ENCODE assay signal across 25 cellular contexts in the genomic region with DNA sequence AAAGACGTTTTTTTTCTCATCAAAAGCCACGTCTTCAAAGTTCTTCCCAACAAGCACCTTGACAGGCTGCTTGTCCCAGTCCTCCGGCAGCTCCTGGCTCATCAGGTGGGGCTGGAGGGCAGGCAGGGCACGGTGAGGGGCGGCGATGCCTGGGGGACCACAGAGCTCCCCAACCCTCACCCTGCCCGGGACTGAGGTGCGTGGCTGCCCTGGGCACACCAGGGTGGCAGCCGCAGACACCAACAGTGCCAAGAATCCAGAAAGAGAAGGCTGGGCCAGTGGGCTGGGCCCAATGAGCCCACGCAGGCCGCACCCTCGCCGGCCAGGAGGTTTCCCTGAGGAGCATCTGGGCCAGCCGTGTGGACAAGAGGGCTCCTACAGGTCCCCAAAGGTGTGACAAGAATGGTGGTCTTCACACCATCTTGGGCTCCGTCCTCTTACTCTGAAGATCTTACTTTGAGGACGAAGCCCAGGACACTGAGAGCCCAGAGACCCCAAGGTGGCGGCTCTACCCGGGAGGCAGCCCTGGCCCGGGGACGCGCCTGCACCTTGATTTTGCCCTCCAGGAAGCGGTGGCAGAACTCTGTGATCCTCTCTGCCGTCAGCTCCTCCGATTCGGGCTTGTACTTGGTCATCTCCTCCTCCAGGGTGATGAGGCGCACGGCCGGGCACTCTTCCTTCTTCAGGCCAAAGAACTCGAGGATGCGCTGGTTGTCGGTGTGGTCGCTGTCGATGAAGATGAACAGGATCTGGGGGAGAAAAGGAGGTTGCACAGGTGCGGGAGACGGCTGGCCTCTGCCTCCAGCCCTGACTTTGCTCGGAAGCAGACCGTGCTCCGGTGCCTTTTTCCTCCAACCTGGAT. TPM values are rescaled to one million over a fixed set of nuclear protein-coding genes. Genes with fewer than 3 reads are reported as not detected.
DNase-seq lines count a peak whose midpoint lies in the region; ATAC-seq, FAIRE-seq and TF ChIP-seq lines count a peak whose summit lies in the region.
"Had no signal": no experiment of that assay in that cellular context is flagged by ENCODE, and none has a peak within 500 bp of the region (broad histone marks: within the 10 kb centered on the region; RNA-seq: fewer than 3 reads in every experiment).

No MANE protein-coding gene starts in this region.

- ATAC-seq in GM12878 (no peak), GM18873 (IDR thresholded peaks at IDR 0.05; ENCODE audit: low FRiP score, unreplicated experiment) (no peak)

- no peaks in the 10 kb centered on the region for H4K20me1 ChIP-seq in GM12878 (ENCODE audit: control insufficient read depth, insufficient read depth)

- BruUV-seq in GM12878 (replicated peaks; lab: Mats Ljungman, UMichigan) = no TSS peak

- no peak for TF ChIP-seq RAD21 in GM12878 (IDR thresholded peaks at IDR 0.05; ENCODE audit: insufficient read depth, low read depth, low read length)

- TF ChIP-seq POLR2A in GM12878 (IDR thresholded peaks at IDR 0.05; ENCODE audit: low read depth, low read length) = peak; percentile 40

- no peak overlapping the region for H3K4me2 ChIP-seq in GM12878 (ENCODE audit: control insufficient read depth, insufficient read depth)
- H3K4me2 ChIP-seq: BLaER1 treated with 17β-estradiol and CSF1 and Interleukin-3, amounts not matched to agents 10 nM and 100 nM had no signal

- 91% methylated on average over 33 of the region's 38 CpGs for WGBS in GM12878 (ENCODE audit: insufficient coverage, insufficient replicate concordance, low lambda C conversion rate, missing lambda C conversion rate)

- CTCF ChIA-PET in activated naive CD4-positive, alpha-beta T cell treated with anti-CD3 and anti-CD28 coated beads for 36 hours (lab: Charles Lee) = no interaction called here
- CTCF ChIA-PET in GM12878 (lab: Yijun Ruan, JAX) = no interaction called here

- H3K9ac ChIP-seq in GM12878 (ENCODE audit: control insufficient read depth, insufficient read depth, low read length) = no peak overlapping the region

- H3K36me3 ChIP-seq in GM12878 (ENCODE audit: control insufficient read depth in 2 of 2, insufficient read depth in 2 of 2, low read length in 1 of 2) = peaks cover 33 to 40% of the 10 kb centered on the region in 2 experiments
- peaks cover 76% of the 10 kb centered on the region for H3K36me3 ChIP-seq in neutrophil

- H3K4me1 Mint-ChIP-seq in activated naive CD4-positive, alpha-beta T cell treated with anti-CD3 and anti-CD28 coated beads for 36 hours (ENCODE audit: low read depth) = no peaks in the 10 kb centered on the region
- H3K4me1 Mint-ChIP-seq: IgD-negative memory B cell had no signal

- no peak overlapping the region for H2AFZ ChIP-seq in GM12878 (ENCODE audit: control insufficient read depth, low read depth, low read length)

- FAIRE-seq in GM12878 (lab: Jason Lieb, UNC) = no peak
- FAIRE-seq: G401.6, HTR-8/SVneo had no signal

- no peak for TF ChIP-seq EP300 in GM12878 (IDR thresholded peaks at IDR 0.05; ENCODE audit: borderline replicate concordance in 1 of 2, control insufficient read depth in 1 of 2, low read depth in 2 of 2, low read length in 2 of 2)

- no peak overlapping the region for H3K4me3 Mint-ChIP-seq in activated naive CD4-positive, alpha-beta T cell treated with anti-CD3 and anti-CD28 coated beads for 36 hours
- H3K4me3 Mint-ChIP-seq: IgD-negative memory B cell had no signal

- H3K27ac Mint-ChIP-seq in activated naive CD4-positive, alpha-beta T cell treated with anti-CD3 and anti-CD28 coated beads for 36 hours = peak overlapping the region; percentile 46
- H3K27ac Mint-ChIP-seq: IgD-negative memory B cell had no signal

- H3K4me3 ChIP-seq in HL-60 (replicated peaks; ENCODE audit: insufficient read depth, low read length) (no peak overlapping the region), GM12878 (no peak overlapping the region), neutrophil (ENCODE audit: low read depth in 1 of 2, low read length in 1 of 2) (no peak overlapping the region)
- H3K4me3 ChIP-seq: BLaER1 treated with 17β-estradiol and CSF1 and Interleukin-3, amounts not matched to agents 10 nM and 100 nM; MG63 had no signal

- no peaks in the 10 kb centered on the region for H3K9me3 Mint-ChIP-seq in activated naive CD4-positive, alpha-beta T cell treated with anti-CD3 and anti-CD28 coated beads for 36 hours
- H3K9me3 Mint-ChIP-seq: IgD-negative memory B cell had no signal

- SMC1A ChIA-PET in GM12878 (lab: Charles Lee; ENCODE audit: uncharacterized antibody, unreplicated experiment) = no interaction called here

- H3K4me1 ChIP-seq in GM12878 (ENCODE audit: control insufficient read depth, insufficient read depth, low read length) (no peaks in the 10 kb centered on the region), neutrophil (ENCODE audit: control insufficient read depth in 1 of 2, insufficient read depth in 1 of 2, low read depth in 1 of 2, low read length in 1 of 2) (peaks cover 8 to 17% of the 10 kb centered on the region in 2 experiments)

- H3K27me3 ChIP-seq in HL-60 (ENCODE audit: insufficient read depth, poor library complexity, severe bottlenecking) (no peaks in the 10 kb centered on the region), GM12878 (replicated peaks in 1 of 2; ENCODE audit: control insufficient read depth in 2 of 2, insufficient read depth in 2 of 2, low read length in 1 of 2) (no peaks in the 10 kb centered on the region), neutrophil (no peaks in the 10 kb centered on the region)
- H3K27me3 ChIP-seq: BLaER1 treated with 17β-estradiol and CSF1 and Interleukin-3, amounts not matched to agents 10 nM and 100 nM; MG63 had no signal

- H3K27me3 Mint-ChIP-seq in activated naive CD4-positive, alpha-beta T cell treated with anti-CD3 and anti-CD28 coated beads for 36 hours (ENCODE audit: low read depth) = no peaks in the 10 kb centered on the region
- H3K27me3 Mint-ChIP-seq: IgD-negative memory B cell had no signal

- RAD21 ChIA-PET in GM12878 (lab: Charles Lee; ENCODE audit: unreplicated experiment) = no interaction called here

- peak overlapping the region; percentile 48 for H3K27ac ChIP-seq in HL-60 (replicated peaks)
- no peak overlapping the region for H3K27ac ChIP-seq in GM12878 (ENCODE audit: control insufficient read depth, insufficient read depth)
- H3K27ac ChIP-seq in neutrophil = peak overlapping the region; percentile 6
- H3K27ac ChIP-seq: 22Rv1; BLaER1 treated with 17β-estradiol and CSF1 and Interleukin-3, amounts not matched to agents 10 nM and 100 nM had no signal

- H3K36me3 Mint-ChIP-seq in activated naive CD4-positive, alpha-beta T cell treated with anti-CD3 and anti-CD28 coated beads for 36 hours (ENCODE audit: low read depth) = peaks cover 16% of the 10 kb centered on the region
- H3K36me3 Mint-ChIP-seq: IgD-negative memory B cell had no signal

- no peak for DNase-seq in activated naive CD4-positive, alpha-beta T cell treated with anti-CD3 and anti-CD28 coated beads for 36 hours
- DNase-seq in activated naive CD4-positive, alpha-beta T cell treated with Interleukin-2 at 50 U/mL for 16 hours = no peak
- DNase-seq in HL-60 (ENCODE audit: low read depth in 1 of 2, low spot score in 1 of 2) (no peak), GM12878 (ENCODE audit: low read depth, low spot score) (no peak), dedifferentiated amniotic fluid mesenchymal stem cell (ENCODE audit: extremely low spot score) (no peak), C1 segment of cervical spinal cord (lab: John Stamatoyannopoulos, UW) (no peak)
- DNase-seq: H7, Karpas-422, MG63, NCI-H1417, NCI-H1694 treated with DMSO at 0.1 percent for 48 hours, NCI-H2081 treated with DMSO at 0.1 percent for 48 hours, NCI-H2171 treated with DMSO at 0.1 percent for 48 hours, NCI-H446, NCI-H526, SHP77 had no signal

- in situ Hi-C loops in GM12878 (cut with MboI) = no loop called here

- no peak for TF ChIP-seq CTCF in HL-60 (IDR thresholded peaks at IDR 0.05; ENCODE audit: insufficient read depth, low read length)
- TF ChIP-seq CTCF in GM12878 (IDR thresholded peaks at IDR 0.05 in 2 of 3, conservative IDR thresholded peaks at IDR 0.05 in 1 of 3; ENCODE audit: control insufficient read depth in 2 of 3, extremely low read depth in 1 of 3, insufficient read depth in 1 of 3, low read depth in 3 of 3, low read length in 3 of 3) = no peak
- TF ChIP-seq CTCF in neutrophil (IDR thresholded peaks at IDR 0.05) = no peak

- H3K9me3 ChIP-seq in GM12878 (replicated peaks; ENCODE audit: control insufficient read depth, insufficient read depth, low read length) = no peaks in the 10 kb centered on the region
- H3K9me3 ChIP-seq in neutrophil = no peaks in the 10 kb centered on the region
- H3K9me3 ChIP-seq: BLaER1 treated with 17β-estradiol and CSF1 and Interleukin-3, amounts not matched to agents 10 nM and 100 nM; MG63 had no signal

- POLR2A ChIA-PET in GM12878 (lab: Charles Lee) = no interaction called here

- intact Hi-C loops in activated naive CD4-positive, alpha-beta T cell treated with anti-CD3 and anti-CD28 coated beads for 36 hours (cut with micrococcal nuclease) = no loop called here
- intact Hi-C loops in GM12878 (cut with micrococcal nuclease; ENCODE audit: unreplicated experiment) = no loop called here

- H3K79me2 ChIP-seq in GM12878 (ENCODE audit: control insufficient read depth, insufficient read depth, low read length) = no peaks in the 10 kb centered on the region

RNA-seq across cellular contexts. Expression of gene PPP1R27, which starts 11.3 kb away (rescaled TPM):
- not detected for total RNA-seq in activated naive CD4-positive, alpha-beta T cell treated with anti-CD3 and anti-CD28 coated beads for 36 hours
- total RNA-seq in GM12878 (2013; cell fraction: nucleolus; rRNA removed) = not detected in 2 replicates
- total RNA-seq in GM12878 (2014; rRNA removed) (0.17 and 2.0 TPM in 2 replicates), GM12878 (2014; rRNA removed; fragmentation: Illumina TruSeq; extraction: Trizol) (0.14 and 0.31 TPM in 2 replicates), GM12878 (2021) (0.49 and 0.53 TPM in 2 replicates)
- polyA plus RNA-seq in GM12878 (2011; ENCODE audit: low read depth) = not detected
- polyA plus RNA-seq in GM12878 (2011; rRNA removed) (not detected in 2 replicates), GM12878 (2014; fragmentation: Illumina TruSeq; extraction: Trizol) (0.28 TPM in 1 of 2 replicates, not detected in the other), GM12878 (2014; fragmentation: Nextera tagmentation; extraction: Ambion mirVana) (not detected), GM12878 (2014; rRNA removed) (0.59 and 0.61 TPM in 2 replicates), GM12878 (2016; fragmentation: Nextera tagmentation; extraction: Ambion mirVana) (1 to 10 TPM in 1 of 2 experiments, under 1 TPM in 1; 0.70 to 1.6 TPM)
- 0.12 TPM in 1 of 2 replicates, not detected in the other for polyA plus RNA-seq in GM12878 (2011; cell fraction: cytosol; rRNA removed)
- polyA plus RNA-seq in GM12878 (2011; cell fraction: nucleus; rRNA removed) = not detected in 2 replicates
- polyA plus RNA-seq in GM12878 (2012) = 1.2 and 1.7 TPM in 2 replicates
- polyA minus RNA-seq in GM12878 (2011; rRNA and poly(A)+ RNA removed) = not detected in 2 replicates
- polyA minus RNA-seq in GM12878 (2011; cell fraction: cytosol; rRNA and poly(A)+ RNA removed) = not detected in 2 replicates
- polyA minus RNA-seq in GM12878 (2011; cell fraction: nucleus; rRNA and poly(A)+ RNA removed) = not detected in 2 replicates
- total RNA-seq: Daoy, H7, OCI-LY7 had no signal
- polyA plus RNA-seq: IgD-negative memory B cell had no signal

RNA-seq across cellular contexts. Expression of gene MCRIP1, which starts 13.0 kb away (rescaled TPM):
- total RNA-seq in activated naive CD4-positive, alpha-beta T cell treated with anti-CD3 and anti-CD28 coated beads for 36 hours = 10 to 100 TPM; 53.7 to 55.6 TPM
- 11.0 and 15.2 TPM in 2 replicates for total RNA-seq in GM12878 (2013; cell fraction: nucleolus; rRNA removed)
- total RNA-seq in GM12878 (2014; rRNA removed) (33.8 and 39.7 TPM in 2 replicates), GM12878 (2014; rRNA removed; fragmentation: Illumina TruSeq; extraction: Trizol) (12.1 and 15.6 TPM in 2 replicates), GM12878 (2021) (39.9 and 40.3 TPM in 2 replicates)
- 7.6 TPM for polyA plus RNA-seq in GM12878 (2011; ENCODE audit: low read depth)
- polyA plus RNA-seq in GM12878 (2011; rRNA removed) (11.6 and 21.9 TPM in 2 replicates), GM12878 (2014; fragmentation: Illumina TruSeq; extraction: Trizol) (0.81 and 5.7 TPM in 2 replicates), GM12878 (2014; fragmentation: Nextera tagmentation; extraction: Ambion mirVana) (1 to 10 TPM in 1 of 2 experiments, under 1 TPM in 1; 0.31 to 3.8 TPM), GM12878 (2014; rRNA removed) (41.8 and 42.7 TPM in 2 replicates), GM12878 (2016; fragmentation: Nextera tagmentation; extraction: Ambion mirVana) (10 to 100 TPM; 44.1 to 54.4 TPM)
- polyA plus RNA-seq in GM12878 (2011; cell fraction: cytosol; rRNA removed) = 43.2 and 72.1 TPM in 2 replicates
- polyA plus RNA-seq in GM12878 (2011; cell fraction: nucleus; rRNA removed) = 49.4 and 61.7 TPM in 2 replicates
- 28.3 and 30.2 TPM in 2 replicates for polyA plus RNA-seq in GM12878 (2012)
- polyA minus RNA-seq in GM12878 (2011; rRNA and poly(A)+ RNA removed) = 4.6 and 14.3 TPM in 2 replicates
- 13.2 and 14.6 TPM in 2 replicates for polyA minus RNA-seq in GM12878 (2011; cell fraction: cytosol; rRNA and poly(A)+ RNA removed)
- polyA minus RNA-seq in GM12878 (2011; cell fraction: nucleus; rRNA and poly(A)+ RNA removed) = 4.5 and 6.7 TPM in 2 replicates

RNA-seq across cellular contexts. Expression of gene P4HB, which starts 14.2 kb away (rescaled TPM):
- 100 to 1,000 TPM; 273 to 276 TPM for total RNA-seq in activated naive CD4-positive, alpha-beta T cell treated with anti-CD3 and anti-CD28 coated beads for 36 hours
- total RNA-seq in GM12878 (2013; cell fraction: nucleolus; rRNA removed) = 377 and 380 TPM in 2 replicates
- total RNA-seq in GM12878 (2014; rRNA removed) (378 and 467 TPM in 2 replicates), GM12878 (2014; rRNA removed; fragmentation: Illumina TruSeq; extraction: Trizol) (247 and 285 TPM in 2 replicates), GM12878 (2021) (378 and 437 TPM in 2 replicates)
- 409 TPM for polyA plus RNA-seq in GM12878 (2011; ENCODE audit: low read depth)
- polyA plus RNA-seq in GM12878 (2011; rRNA removed) (44.1 and 49.9 TPM in 2 replicates), GM12878 (2014; fragmentation: Illumina TruSeq; extraction: Trizol) (458 and 725 TPM in 2 replicates), GM12878 (2014; fragmentation: Nextera tagmentation; extraction: Ambion mirVana) (10 to 100 TPM in 1 of 2 experiments, 1 to 10 TPM in 1; 4.7 to 18.3 TPM), GM12878 (2014; rRNA removed) (128 and 182 TPM in 2 replicates), GM12878 (2016; fragmentation: Nextera tagmentation; extraction: Ambion mirVana) (100 to 1,000 TPM; 543 to 549 TPM)
- 37.3 and 56.7 TPM in 2 replicates for polyA plus RNA-seq in GM12878 (2011; cell fraction: cytosol; rRNA removed)
- 82.9 and 101 TPM in 2 replicates for polyA plus RNA-seq in GM12878 (2011; cell fraction: nucleus; rRNA removed)
- 697 and 937 TPM in 2 replicates for polyA plus RNA-seq in GM12878 (2012)
- polyA minus RNA-seq in GM12878 (2011; rRNA and poly(A)+ RNA removed) = 38.8 and 46.2 TPM in 2 replicates
- polyA minus RNA-seq in GM12878 (2011; cell fraction: cytosol; rRNA and poly(A)+ RNA removed) = 65.3 and 66.3 TPM in 2 replicates
- polyA minus RNA-seq in GM12878 (2011; cell fraction: nucleus; rRNA and poly(A)+ RNA removed) = 59.7 and 74.5 TPM in 2 replicates

RNA-seq across cellular contexts. Expression of gene ARHGDIA, which starts 25.0 kb away (rescaled TPM):
- 100 to 1,000 TPM; 355 to 389 TPM for total RNA-seq in activated naive CD4-positive, alpha-beta T cell treated with anti-CD3 and anti-CD28 coated beads for 36 hours
- total RNA-seq in GM12878 (2013; cell fraction: nucleolus; rRNA removed) = 115 and 120 TPM in 2 replicates
- total RNA-seq in GM12878 (2014; rRNA removed) = 139 and 180 TPM in 2 replicates
- total RNA-seq in GM12878 (2014; rRNA removed; fragmentation: Illumina TruSeq; extraction: Trizol) = 124 and 125 TPM in 2 replicates
- 538 and 552 TPM in 2 replicates for total RNA-seq in GM12878 (2021)
- 219 TPM for polyA plus RNA-seq in GM12878 (2011; ENCODE audit: low read depth)
- 18.6 and 39.5 TPM in 2 replicates for polyA plus RNA-seq in GM12878 (2011; rRNA removed)
- polyA plus RNA-seq in GM12878 (2011; cell fraction: cytosol; rRNA removed) = 75.8 and 96.8 TPM in 2 replicates
- polyA plus RNA-seq in GM12878 (2011; cell fraction: nucleus; rRNA removed) = 178 and 263 TPM in 2 replicates
- polyA plus RNA-seq in GM12878 (2012) = 247 and 301 TPM in 2 replicates
- 24.3 and 159 TPM in 2 replicates for polyA plus RNA-seq in GM12878 (2014; fragmentation: Illumina TruSeq; extraction: Trizol)
- polyA plus RNA-seq in GM12878 (2014; fragmentation: Nextera tagmentation; extraction: Ambion mirVana) = 10 to 100 TPM; 17.9 to 47.8 TPM
- polyA plus RNA-seq in GM12878 (2014; rRNA removed) = 184 and 246 TPM in 2 replicates
- polyA plus RNA-seq in GM12878 (2016; fragmentation: Nextera tagmentation; extraction: Ambion mirVana) = 100 to 1,000 TPM; 336 to 349 TPM
- polyA minus RNA-seq in GM12878 (2011; rRNA and poly(A)+ RNA removed) = 18.3 and 38.9 TPM in 2 replicates
- polyA minus RNA-seq in GM12878 (2011; cell fraction: cytosol; rRNA and poly(A)+ RNA removed) = 59.9 and 91.7 TPM in 2 replicates
- 72.5 and 108 TPM in 2 replicates for polyA minus RNA-seq in GM12878 (2011; cell fraction: nucleus; rRNA and poly(A)+ RNA removed)

RNA-seq across cellular contexts. Expression of gene GCGR, which starts 42.2 kb away (rescaled TPM):
- not detected for total RNA-seq in activated naive CD4-positive, alpha-beta T cell treated with anti-CD3 and anti-CD28 coated beads for 36 hours
- total RNA-seq in GM12878 (2013; cell fraction: nucleolus; rRNA removed) = not detected in 2 replicates
- total RNA-seq in GM12878 (2014; rRNA removed) = not detected in 2 replicates
- not detected in 2 replicates for total RNA-seq in GM12878 (2014; rRNA removed; fragmentation: Illumina TruSeq; extraction: Trizol)
- total RNA-seq in GM12878 (2021) = not detected in 2 replicates
- polyA plus RNA-seq in GM12878 (2011; ENCODE audit: low read depth) = not detected
- polyA plus RNA-seq in GM12878 (2011; rRNA removed) = not detected in 2 replicates
- polyA plus RNA-seq in GM12878 (2011; cell fraction: cytosol; rRNA removed) = not detected in 2 replicates
- polyA plus RNA-seq in GM12878 (2011; cell fraction: nucleus; rRNA removed) = 0.30 TPM in 1 of 2 replicates, not detected in the other
- 0.20 TPM in 1 of 2 replicates, not detected in the other for polyA plus RNA-seq in GM12878 (2012)
- not detected in 2 replicates for polyA plus RNA-seq in GM12878 (2014; fragmentation: Illumina TruSeq; extraction: Trizol)
- not detected for polyA plus RNA-seq in GM12878 (2014; fragmentation: Nextera tagmentation; extraction: Ambion mirVana)
- not detected in 2 replicates for polyA plus RNA-seq in GM12878 (2014; rRNA removed)
- not detected for polyA plus RNA-seq in GM12878 (2016; fragmentation: Nextera tagmentation; extraction: Ambion mirVana)
- not detected in 2 replicates for polyA minus RNA-seq in GM12878 (2011; rRNA and poly(A)+ RNA removed)
- not detected in 2 replicates for polyA minus RNA-seq in GM12878 (2011; cell fraction: cytosol; rRNA and poly(A)+ RNA removed)
- not detected in 2 replicates for polyA minus RNA-seq in GM12878 (2011; cell fraction: nucleus; rRNA and poly(A)+ RNA removed)
- total RNA-seq: Daoy, OCI-LY7 had no signal
- polyA plus RNA-seq: IgD-negative memory B cell had no signal
